In the genomic region with DNA sequence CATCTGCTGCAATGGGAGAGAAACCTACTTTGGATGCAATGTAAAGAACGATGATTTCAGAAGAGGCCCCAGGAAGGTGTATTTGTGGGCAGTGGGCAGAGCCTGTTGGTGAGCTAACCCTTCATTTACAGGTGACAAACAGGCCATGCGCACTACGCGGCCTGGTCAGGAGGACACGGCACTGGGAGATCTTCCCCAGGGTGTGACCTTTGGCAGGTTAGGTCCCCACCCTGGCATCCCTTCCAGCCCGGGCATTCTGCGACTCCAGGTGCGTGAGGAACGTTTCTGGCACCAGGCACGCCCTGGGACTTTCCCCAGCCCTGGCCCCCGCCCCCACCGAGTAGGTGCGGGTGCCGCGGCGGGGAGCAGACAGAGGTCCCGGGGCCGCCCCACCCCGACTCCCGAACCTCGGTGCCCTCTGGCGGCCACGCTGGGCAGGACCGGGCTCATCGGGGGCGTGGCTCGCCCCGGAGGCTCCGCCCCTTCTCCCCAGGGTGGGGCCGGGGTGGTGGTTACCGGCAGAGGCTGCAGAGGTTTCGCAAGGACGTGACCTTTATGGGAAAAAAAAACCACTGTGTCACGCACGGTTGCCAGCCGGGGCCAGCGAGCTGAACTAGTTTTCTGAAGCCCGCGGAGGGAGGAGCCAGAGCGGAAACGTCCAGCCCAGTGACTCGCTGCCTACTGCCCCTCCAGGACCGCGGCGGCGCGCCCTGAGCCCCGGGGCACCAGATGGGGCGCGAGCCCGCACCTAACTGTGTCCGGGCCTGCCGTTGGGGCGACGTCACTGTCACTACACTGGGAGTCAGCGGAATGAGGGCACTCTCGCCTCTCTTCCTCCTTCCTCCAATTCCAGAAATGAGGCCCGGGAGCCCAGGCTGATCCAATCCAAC, we compare ENCODE assay signal across 8 cellular contexts. TPM values are rescaled to one million over a fixed set of nuclear protein-coding genes. Genes with fewer than 3 reads are reported as not detected.
DNase-seq lines count a peak whose midpoint lies in the region; ATAC-seq and TF ChIP-seq lines count a peak whose summit lies in the region.

No MANE protein-coding gene starts in this region.

- H3K27ac ChIP-seq in upper lobe of left lung, result peak overlapping the region; percentile 80 to 88 (median 82)

- peaks cover 9% of the 10 kb centered on the region for H3K4me1 Mint-ChIP-seq in Calu3 (ENCODE audit: low read depth, unreplicated experiment)
- H3K4me1 Mint-ChIP-seq in activated naive CD4-positive, alpha-beta T cell treated with anti-CD3 and anti-CD28 coated beads, Interleukin-2, amount 50 U/mL, for 24 hours, result no peaks in the 10 kb centered on the region

- DNase-seq in Calu3 (peak; percentile 92), HK-2 (ENCODE audit: unreplicated experiment) (peak; percentile 91), SK-MEL-5 (ENCODE audit: low read depth, low spot score) (peak; percentile 92), Right ventricle myocardium superior (peak; percentile 89), posterior vena cava (ENCODE audit: low spot score) (peak; percentile 97), upper lobe of left lung (peak; percentile 94 to 97)

- peak; percentile 40 for TF ChIP-seq CTCF in Calu3 (IDR thresholded peaks at IDR 0.05; ENCODE audit: unreplicated experiment)
- TF ChIP-seq CTCF in upper lobe of left lung (IDR thresholded peaks at IDR 0.05), result peak; percentile 76 to 91 (median 86)

- ATAC-seq in GM19455 (IDR thresholded peaks at IDR 0.05; ENCODE audit: unreplicated experiment) (peak; percentile 78), Right ventricle myocardium superior (ENCODE audit: poor library complexity) (peak; percentile 98), upper lobe of left lung (ENCODE audit: low FRiP score in 2 of 2) (peak; percentile 97)

- H3K36me3 ChIP-seq in upper lobe of left lung, result no peaks in the 10 kb centered on the region

- no peaks in the 10 kb centered on the region for H3K9me3 ChIP-seq in upper lobe of left lung

- no peaks in the 10 kb centered on the region for H3K27me3 ChIP-seq in upper lobe of left lung

- peak in 1 of 4 donors; percentile 73 for TF ChIP-seq POLR2A in upper lobe of left lung (IDR thresholded peaks at IDR 0.05)

- peak overlapping the region; percentile 79 for H3K27ac Mint-ChIP-seq in Calu3 (ENCODE audit: unreplicated experiment)
- peak overlapping the region; percentile 46 for H3K27ac Mint-ChIP-seq in activated naive CD4-positive, alpha-beta T cell treated with anti-CD3 and anti-CD28 coated beads, Interleukin-2, amount 50 U/mL, for 24 hours

- 29 to 60% methylated on average over 1 to 29 of the region's 58 CpGs for WGBS in upper lobe of left lung, 2 donors

- peaks cover 0 to 12% (median 2%) of the 10 kb centered on the region in 4 donors for H3K4me1 ChIP-seq in upper lobe of left lung

- H3K27me3 Mint-ChIP-seq in Calu3 (ENCODE audit: unreplicated experiment), result no peaks in the 10 kb centered on the region
- no peaks in the 10 kb centered on the region for H3K27me3 Mint-ChIP-seq in activated naive CD4-positive, alpha-beta T cell treated with anti-CD3 and anti-CD28 coated beads, Interleukin-2, amount 50 U/mL, for 24 hours

- no peaks in the 10 kb centered on the region for H3K9me3 Mint-ChIP-seq in Calu3 (ENCODE audit: low read depth, unreplicated experiment)
- H3K9me3 Mint-ChIP-seq in activated naive CD4-positive, alpha-beta T cell treated with anti-CD3 and anti-CD28 coated beads, Interleukin-2, amount 50 U/mL, for 24 hours, result no peaks in the 10 kb centered on the region

- no TSS peak for BruUV-seq in Calu3 (replicated peaks; lab: Mats Ljungman, UMichigan)

- CTCF ChIA-PET in Calu3 (lab: Charles Lee), result no interaction called here

- intact Hi-C loops in Calu3 (cut with micrococcal nuclease; ENCODE audit: unreplicated experiment), result loop anchor here (5.0 kb wide), 1 partner anchor 165 kb away; no protein-coding TSS in a partner anchor
- intact Hi-C loops in Right ventricle myocardium superior (cut with DNase I), result no loop called here
- intact Hi-C loops in posterior vena cava (cut with DNase I), result no loop called here

- H3K4me3 Mint-ChIP-seq in Calu3 (ENCODE audit: low read depth, unreplicated experiment), result peak overlapping the region; percentile 69
- peak overlapping the region; percentile 49 for H3K4me3 Mint-ChIP-seq in activated naive CD4-positive, alpha-beta T cell treated with anti-CD3 and anti-CD28 coated beads, Interleukin-2, amount 50 U/mL, for 24 hours

- H3K36me3 Mint-ChIP-seq in Calu3 (ENCODE audit: insufficient read depth, unreplicated experiment), result peaks cover 13% of the 10 kb centered on the region
- H3K36me3 Mint-ChIP-seq in activated naive CD4-positive, alpha-beta T cell treated with anti-CD3 and anti-CD28 coated beads, Interleukin-2, amount 50 U/mL, for 24 hours, result no peaks in the 10 kb centered on the region

- H3K4me3 ChIP-seq in upper lobe of left lung, result peak overlapping the region in 3 of 4 donors; percentile 22 to 41 (median 38)

- in situ Hi-C loops in SK-MEL-5 (cut with HindIII; ENCODE audit: low pct_unique_long_range_greater_than_20kb, low sequenced_read_pairs), result no loop called here

- peak in 3 of 4 donors; percentile 8 to 84 (median 80) for TF ChIP-seq EP300 in upper lobe of left lung (IDR thresholded peaks at IDR 0.05)

RNA-seq across cellular contexts. Expression of gene NYX, which starts 5.0 kb away (rescaled TPM):
- not detected in 2 replicates for total RNA-seq in Calu3 (2022)
- not detected in 2 replicates for total RNA-seq in SK-MEL-5 (2014; rRNA removed; shearing (Covaris generic))
- polyA plus RNA-seq in SK-MEL-5 (2015; cell fraction: cytosol; rRNA removed), result not detected in 2 replicates
- not detected in 2 replicates for polyA plus RNA-seq in SK-MEL-5 (2015; cell fraction: nucleus; rRNA removed)
- total RNA-seq in Right ventricle myocardium superior, result not detected
- not detected for total RNA-seq in posterior vena cava
- total RNA-seq in upper lobe of left lung, result not detected

Comparison
In these comparisons a context has a peak if more than half of its experiments do, and no peak if none do; other contexts are left out.
1. Peak in every context shown above with its lines: DNase-seq, ATAC-seq, H3K4me3 ChIP-seq and H3K27ac ChIP-seq.